ENCODE assay signal across 12 cellular contexts in genomic region chr3:32154180-32154579, GRCh38. TPM values are rescaled to one million over a fixed set of nuclear protein-coding genes. Genes with fewer than 3 reads are reported as not detected.
A peak's percentile ranks its signal among the peaks of the same experiment; 100 is the strongest.
DNase-seq lines count a peak whose midpoint lies in the region; ATAC-seq, FAIRE-seq and TF ChIP-seq lines count a peak whose summit lies in the region.
"Had no signal": no experiment of that assay in that cellular context is flagged by ENCODE, and none has a peak within 500 bp of the region (broad histone marks: within the 10 kb centered on the region; RNA-seq: fewer than 3 reads in every experiment).

No MANE protein-coding gene starts in this region.

- BruUV-seq in endothelial cell of umbilical vein (replicated peaks; lab: Mats Ljungman, UMichigan), result no TSS peak

- H3K9me1 ChIP-seq in endothelial cell of umbilical vein (replicated peaks; ENCODE audit: control insufficient read depth, extremely low read depth, insufficient read depth, low read length), result no peaks in the 10 kb centered on the region

- no peak overlapping the region for H3K27ac Mint-ChIP-seq in progenitor cell of endocrine pancreas
- no peak overlapping the region for H3K27ac Mint-ChIP-seq in CD14-positive monocyte
- H3K27ac Mint-ChIP-seq: natural killer cell treated with Interleukin-12 subunit alpha and Interleukin-12 subunit beta and Interleukin-15 and Interleukin-18, amount 100 ng/mL, for 72 hours had no signal

- DNase-seq in NCI-H2196 (lab: John Stamatoyannopoulos, UW; ENCODE audit: unreplicated experiment) (peak; percentile 13), NCI-H2196 treated with DMSO at 0.1 percent for 48 hours (lab: John Stamatoyannopoulos, UW; ENCODE audit: unreplicated experiment) (no peak), NCI-H69 (lab: John Stamatoyannopoulos, UW) (peak; percentile 3), endothelial cell of umbilical vein (ENCODE audit: low read depth, low spot score) (no peak), progenitor cell of endocrine pancreas (ENCODE audit: low spot score, unreplicated experiment) (no peak), CD14-positive monocyte (ENCODE audit: low spot score) (no peak)
- DNase-seq in stimulated activated naive CD8-positive, alpha-beta T cell treated with anti-CD3 and anti-CD28 coated beads, Interleukin-15, Interleukin-2, amounts not matched to agents 100 U/mL and 50 U/mL, for 24 hours, result no peak
- DNase-seq: NK-92 treated with Interleukin-12 subunit alpha and Interleukin-12 subunit beta, amount 100 ng/mL, for 24 hours had no signal

- H3K4me1 Mint-ChIP-seq in progenitor cell of endocrine pancreas (ENCODE audit: low read depth) (no peaks in the 10 kb centered on the region), CD14-positive monocyte (peaks cover 1% of the 10 kb centered on the region)

- H3K9me3 ChIP-seq in endothelial cell of umbilical vein (replicated peaks; ENCODE audit: control insufficient read depth, insufficient read depth, low read length), result no peaks in the 10 kb centered on the region

- no peak overlapping the region for H3K9ac ChIP-seq in endothelial cell of umbilical vein (replicated peaks; ENCODE audit: extremely low read depth, insufficient read depth, low read length)

- H3K9me3 Mint-ChIP-seq in progenitor cell of endocrine pancreas (ENCODE audit: low read depth) (no peaks in the 10 kb centered on the region), CD14-positive monocyte (peaks cover 0 to 2% (median 0%) of the 10 kb centered on the region in 7 donors)
- H3K9me3 Mint-ChIP-seq: natural killer cell treated with Interleukin-12 subunit alpha and Interleukin-12 subunit beta and Interleukin-15 and Interleukin-18, amount 100 ng/mL, for 72 hours had no signal

- intact Hi-C loops in endothelial cell of umbilical vein (cut with micrococcal nuclease), result no loop called here
- intact Hi-C loops in CD14-positive monocyte (cut with micrococcal nuclease), result no loop called here

- H3K4me1 ChIP-seq in endothelial cell of umbilical vein (ENCODE audit: control insufficient read depth, extremely low read depth, insufficient read depth, low read length), result no peaks in the 10 kb centered on the region

- no peak overlapping the region for H3K27ac ChIP-seq in endothelial cell of umbilical vein (ENCODE audit: insufficient read depth, low read depth, low read length)

- TF ChIP-seq POLR2A in endothelial cell of umbilical vein (IDR thresholded peaks at IDR 0.05; ENCODE audit: low read depth, low read length), result no peak

- dilution Hi-C loops in endothelial cell of umbilical vein (cut with MboI; ENCODE audit: extremely low pct_ligation_motif_present, low sequenced_read_pairs), result no loop called here

- no peak overlapping the region for H3K4me3 Mint-ChIP-seq in progenitor cell of endocrine pancreas (ENCODE audit: low read depth)
- no peak overlapping the region for H3K4me3 Mint-ChIP-seq in CD14-positive monocyte
- H3K4me3 Mint-ChIP-seq: natural killer cell treated with Interleukin-12 subunit alpha and Interleukin-12 subunit beta and Interleukin-15 and Interleukin-18, amount 100 ng/mL, for 72 hours had no signal

- no peaks in the 10 kb centered on the region for H3K36me3 ChIP-seq in endothelial cell of umbilical vein (ENCODE audit: control insufficient read depth in 2 of 2, extremely low read depth in 1 of 2, insufficient read depth in 2 of 2, low read length in 2 of 2)

- H2AFZ ChIP-seq in endothelial cell of umbilical vein (ENCODE audit: low read depth, low read length), result peak overlapping the region; percentile 14

- H3K79me2 ChIP-seq in endothelial cell of umbilical vein (ENCODE audit: control insufficient read depth, insufficient read depth, low read length), result no peaks in the 10 kb centered on the region

- no peak overlapping the region for H3K4me2 ChIP-seq in endothelial cell of umbilical vein (ENCODE audit: insufficient read depth, low read length)

- no peak for ATAC-seq in stimulated activated naive CD8-positive, alpha-beta T cell treated with anti-CD3 and anti-CD28 coated beads, Interleukin-15, Interleukin-2, amounts not matched to agents 100 U/mL and 50 U/mL, for 24 hours
- ATAC-seq in GM18519 (IDR thresholded peaks at IDR 0.05; ENCODE audit: low FRiP score, unreplicated experiment), result no peak
- ATAC-seq: activated CD4-positive, CD25-positive, alpha-beta regulatory T cell treated with anti-CD3 and anti-CD28 coated beads, Interleukin-2, amount 50 U/mL, for 24 hours; natural killer cell treated with Interleukin-12 subunit alpha and Interleukin-12 subunit beta and Interleukin-15 and Interleukin-18, amount 100 ng/mL, for 72 hours had no signal

- H4K20me1 ChIP-seq in endothelial cell of umbilical vein (replicated peaks; ENCODE audit: control insufficient read depth, extremely low read depth, insufficient read depth, low read length), result no peaks in the 10 kb centered on the region

- H3K36me3 Mint-ChIP-seq in progenitor cell of endocrine pancreas (ENCODE audit: insufficient read depth) (peaks cover 4% of the 10 kb centered on the region), CD14-positive monocyte (peaks cover 52 to 58% of the 10 kb centered on the region in 2 donors)

- no peak overlapping the region for H3K4me3 ChIP-seq in endothelial cell of umbilical vein (replicated peaks in 1 of 3; ENCODE audit: insufficient read depth in 1 of 3, low read depth in 1 of 3, low read length in 3 of 3)

- peak; percentile 62 for FAIRE-seq in endothelial cell of umbilical vein (lab: Jason Lieb, UNC)
- FAIRE-seq: urothelium cell line had no signal

- POLR2A ChIA-PET in endothelial cell of umbilical vein (lab: Charles Lee), result no interaction called here

- CTCF ChIA-PET in endothelial cell of umbilical vein (lab: Charles Lee), result interaction anchor here (0.5 to 4.7 kb wide), 15 partner anchors 9 to 603 kb away, joined by 3 to 62 read pairs (median 4); no protein-coding TSS in a partner anchor

- peaks cover 3% of the 10 kb centered on the region for H3K27me3 Mint-ChIP-seq in progenitor cell of endocrine pancreas
- H3K27me3 Mint-ChIP-seq in CD14-positive monocyte (ENCODE audit: low read depth in 3 of 3), result no peaks in the 10 kb centered on the region
- H3K27me3 Mint-ChIP-seq: natural killer cell treated with Interleukin-12 subunit alpha and Interleukin-12 subunit beta and Interleukin-15 and Interleukin-18, amount 100 ng/mL, for 72 hours had no signal

- TF ChIP-seq CTCF in endothelial cell of umbilical vein (IDR thresholded peaks at IDR 0.05; ENCODE audit: extremely low read depth in 1 of 2, insufficient read depth in 1 of 2, low read depth in 1 of 2, low read length in 2 of 2) (peak; percentile 27 to 39), progenitor cell of endocrine pancreas (IDR thresholded peaks at IDR 0.05; ENCODE audit: unreplicated experiment) (peak; percentile 46), CD14-positive monocyte (IDR thresholded peaks at IDR 0.05) (no peak)

- H3K27me3 ChIP-seq in endothelial cell of umbilical vein (ENCODE audit: control insufficient read depth in 2 of 2, insufficient read depth in 2 of 2, low read length in 2 of 2), result no peaks in the 10 kb centered on the region

TF ChIP-seq in endothelial cell of umbilical vein, 7 proteins besides CTCF, POLR2A, EP300 and RAD21:
- TF ChIP-seq POLR2AphosphoS5 (IDR thresholded peaks at IDR 0.05; ENCODE audit: insufficient read depth, low read depth, low read length) (no peak), JUN (IDR thresholded peaks at IDR 0.05; ENCODE audit: borderline replicate concordance, insufficient read depth, insufficient read length, low read depth) (no peak), GATA2 (IDR thresholded peaks at IDR 0.05; ENCODE audit: insufficient read depth, insufficient read length, low read depth, low read length) (no peak), MAX (IDR thresholded peaks at IDR 0.05; ENCODE audit: insufficient read depth, insufficient read length) (no peak), FOS (IDR thresholded peaks at IDR 0.05; ENCODE audit: borderline replicate concordance, insufficient read depth, low read length) (no peak), EZH2 (IDR thresholded peaks at IDR 0.05; ENCODE audit: borderline replicate concordance, low read depth, low read length, severe bottlenecking) (no peak), MYC (IDR thresholded peaks at IDR 0.05; ENCODE audit: low read depth, low read length) (no peak)

RNA-seq across cellular contexts. Expression of gene GPD1L, which starts 47.8 kb away (rescaled TPM):
- total RNA-seq in endothelial cell of umbilical vein (11.3 and 12.9 TPM in 2 replicates), progenitor cell of endocrine pancreas (13.0 and 13.8 TPM in 2 replicates)
- polyA plus RNA-seq in endothelial cell of umbilical vein (4.0 and 5.1 TPM in 2 replicates), CD14-positive monocyte (10 to 100 TPM; 10.2 to 11.8 TPM)
- polyA plus RNA-seq in endothelial cell of umbilical vein (2011; cell fraction: cytosol; rRNA removed), result 5.9 and 6.0 TPM in 2 replicates
- 5.4 and 6.3 TPM in 2 replicates for polyA plus RNA-seq in endothelial cell of umbilical vein (2011; cell fraction: nucleus; rRNA removed)
- polyA plus RNA-seq in endothelial cell of umbilical vein (2012), result 8.2 and 10.8 TPM in 2 replicates
- 7.5 and 8.8 TPM in 2 replicates for polyA minus RNA-seq in endothelial cell of umbilical vein
- 16.8 TPM for polyA minus RNA-seq in endothelial cell of umbilical vein (2011; cell fraction: cytosol; rRNA and poly(A)+ RNA removed)
- polyA minus RNA-seq in endothelial cell of umbilical vein (2011; cell fraction: nucleus; rRNA and poly(A)+ RNA removed), result 2.7 and 3.0 TPM in 2 replicates

Comparison
In these comparisons a context has a peak if more than half of its experiments do, and no peak if none do; other contexts are left out.
1. DNase-seq: peak in NCI-H2196 (single experiment) and NCI-H69 (single experiment); none in NCI-H2196 treated with DMSO at 0.1 percent for 48 hours (single experiment), endothelial cell of umbilical vein (single experiment), progenitor cell of endocrine pancreas (single experiment), stimulated activated naive CD8-positive, alpha-beta T cell treated with anti-CD3 and anti-CD28 coated beads, Interleukin-15, Interleukin-2, amounts not matched to agents 100 U/mL and 50 U/mL, for 24 hours (single experiment) and CD14-positive monocyte (single experiment).